Comparison of ENCODE assay signal across 1 cellular context in the genomic region with DNA sequence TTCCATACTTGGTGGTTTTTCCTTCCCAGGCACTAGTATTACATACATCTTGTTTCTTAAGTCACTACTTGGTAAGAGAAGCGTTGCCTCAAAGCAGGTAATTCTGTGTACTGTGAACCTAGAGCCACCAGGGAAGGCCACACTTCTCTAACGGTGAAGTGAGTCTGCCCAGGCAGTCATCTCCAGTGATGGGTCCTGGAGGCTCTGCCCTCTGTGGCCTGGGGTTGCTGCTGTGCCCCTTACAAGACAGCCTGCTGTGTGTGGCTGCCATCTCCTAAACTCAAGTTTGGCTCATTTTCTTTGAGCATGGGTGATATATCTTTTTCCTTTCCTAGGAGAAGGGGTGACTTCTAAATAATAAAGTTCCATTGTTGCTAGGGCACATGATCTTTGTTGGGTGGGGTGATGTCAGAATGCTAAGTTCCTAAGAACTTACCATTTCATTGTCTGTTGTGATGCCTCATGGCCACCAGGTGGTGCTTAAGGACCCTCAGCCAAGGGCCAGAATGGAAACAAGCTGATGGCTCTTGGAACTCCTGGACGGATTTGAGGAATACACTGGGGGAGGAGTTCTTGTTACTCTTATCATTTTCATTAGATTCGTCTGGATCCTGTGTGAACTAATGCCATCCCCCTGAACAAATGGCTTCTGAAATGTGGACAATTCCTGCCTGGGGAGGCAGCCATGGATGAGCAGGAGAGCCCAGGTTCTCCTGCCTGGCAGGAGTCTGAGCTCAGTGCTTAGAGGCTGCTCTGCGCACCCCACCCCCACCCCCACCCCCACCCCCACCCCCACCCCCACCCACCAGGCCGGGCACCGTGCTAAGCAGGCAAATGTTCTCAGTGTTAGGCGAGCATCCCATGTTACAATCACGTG.
TF ChIP-seq lines count a peak whose summit lies in the region.

No MANE protein-coding gene starts in this region.

TF ChIP-seq in K562, 482 proteins besides CTCF, POLR2A, EP300 and RAD21 (continued from another document):
- TF ChIP-seq XRCC5 (IDR thresholded peaks at IDR 0.05; ENCODE audit: low read depth, low read length) (0 out of 2 replicates have a peak, but pooled peaks have one; percentile 28), DEAF1 (CRISPR knock-in tag; IDR thresholded peaks at IDR 0.05) (peak; percentile 92), RAD51 (IDR thresholded peaks at IDR 0.05; ENCODE audit: borderline replicate concordance, low read depth) (peak; percentile 21; the same call in 1 of the 2 replicates), CREB5 (CRISPR knock-in tag; IDR thresholded peaks at IDR 0.05) (no peak), MAZ (CRISPR knock-in tag; conservative IDR thresholded peaks at IDR 0.05 in 1 of 2, IDR thresholded peaks at IDR 0.05 in 1 of 2) (0 out of 4 replicates have a peak, but pooled peaks of 1 of the 2 experiments have one; percentile 31), ZC3H11A (IDR thresholded peaks at IDR 0.05; ENCODE audit: low read depth, low read length) (no peak), ZNF24 (IDR thresholded peaks at IDR 0.05) (peak; percentile 35; the same call in 1 of the 2 replicates), CCAR2 (IDR thresholded peaks at IDR 0.05; ENCODE audit: low read depth, low read length) (no peak), JUND (IDR thresholded peaks at IDR 0.05; ENCODE audit: borderline replicate concordance, low read depth, low read length) (peak; percentile 43; the same call in 1 of the 2 replicates), JUND (tag; IDR thresholded peaks at IDR 0.05; ENCODE audit: borderline replicate concordance, low read depth, low read length) (0 out of 3 replicates have a peak, but pooled peaks have one; percentile 40), ZNF592 (IDR thresholded peaks at IDR 0.05) (peak; percentile 23; the same call in 1 of the 2 replicates), BRD4 (IDR thresholded peaks at IDR 0.05) (no peak), CREM (IDR thresholded peaks at IDR 0.05; ENCODE audit: low read depth) (peak; percentile 55; the same call in 1 of the 2 replicates), JUN (IDR thresholded peaks at IDR 0.05; ENCODE audit: borderline replicate concordance, low read depth, low read length) (0 out of 2 replicates have a peak, but pooled peaks have one; percentile 5), JUN (CRISPR knock-in tag; IDR thresholded peaks at IDR 0.05; ENCODE audit: borderline replicate concordance) (no peak), ZNF124 (CRISPR knock-in tag; IDR thresholded peaks at IDR 0.05) (no peak), CTBP1 (IDR thresholded peaks at IDR 0.05; ENCODE audit: borderline replicate concordance) (peak; percentile 44; the same call in 1 of the 2 replicates), ZFPM2 (CRISPR knock-in tag; IDR thresholded peaks at IDR 0.05) (no peak), ARNT (IDR thresholded peaks at IDR 0.05) (0 out of 4 replicates have a peak, but pooled peaks of 1 of the 2 experiments have one; percentile 48), SREBF1 (IDR thresholded peaks at IDR 0.05; ENCODE audit: borderline replicate concordance, low read depth, low read length) (no peak), BRD9 (IDR thresholded peaks at IDR 0.05; ENCODE audit: low read depth, partially characterized antibody) (peak; percentile 65), NCOA2 (IDR thresholded peaks at IDR 0.05; ENCODE audit: partially characterized antibody in 2 of 2) (no peak), STAG1 (CRISPR knock-in tag; IDR thresholded peaks at IDR 0.05; ENCODE audit: borderline replicate concordance) (peak; percentile 95), ETV5 (CRISPR knock-in tag; IDR thresholded peaks at IDR 0.05; ENCODE audit: low read depth) (no peak), RCOR1 (IDR thresholded peaks at IDR 0.05; ENCODE audit: borderline replicate concordance in 1 of 2, low read depth in 2 of 2, low read length in 2 of 2) (peak in 1 of 2 experiments; percentile 48; a peak in 1 of 4 replicates), FOXK2 (conservative IDR thresholded peaks at IDR 0.05 in 1 of 2, IDR thresholded peaks at IDR 0.05 in 1 of 2; ENCODE audit: low read depth in 2 of 2) (peak; percentile 83 to 91), KLF16 (IDR thresholded peaks at IDR 0.05) (0 out of 2 replicates have a peak, but pooled peaks have one; percentile 7), SMC3 (conservative IDR thresholded peaks at IDR 0.05; ENCODE audit: insufficient read depth, low read depth, low read length) (peak; percentile 96), BCL6 (CRISPR knock-in tag; IDR thresholded peaks at IDR 0.05) (no peak), CC2D1A (IDR thresholded peaks at IDR 0.05) (peak; percentile 73), RB1 (IDR thresholded peaks at IDR 0.05; ENCODE audit: low read depth) (peak; percentile 29; the same call in 1 of the 2 replicates), ARID2 (IDR thresholded peaks at IDR 0.05) (peak; percentile 89), PTRF (tag; IDR thresholded peaks at IDR 0.05) (no peak)
- TF ChIP-seq, protein P1, sequence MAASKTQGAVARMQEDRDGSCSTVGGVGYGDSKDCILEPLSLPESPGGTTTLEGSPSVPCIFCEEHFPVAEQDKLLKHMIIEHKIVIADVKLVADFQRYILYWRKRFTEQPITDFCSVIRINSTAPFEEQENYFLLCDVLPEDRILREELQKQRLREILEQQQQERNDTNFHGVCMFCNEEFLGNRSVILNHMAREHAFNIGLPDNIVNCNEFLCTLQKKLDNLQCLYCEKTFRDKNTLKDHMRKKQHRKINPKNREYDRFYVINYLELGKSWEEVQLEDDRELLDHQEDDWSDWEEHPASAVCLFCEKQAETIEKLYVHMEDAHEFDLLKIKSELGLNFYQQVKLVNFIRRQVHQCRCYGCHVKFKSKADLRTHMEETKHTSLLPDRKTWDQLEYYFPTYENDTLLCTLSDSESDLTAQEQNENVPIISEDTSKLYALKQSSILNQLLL (CRISPR knock-in tag; IDR thresholded peaks at IDR 0.05; ENCODE audit: borderline replicate concordance) = no peak
